ENCODE assay signal across 9 cellular contexts in the genomic region with DNA sequence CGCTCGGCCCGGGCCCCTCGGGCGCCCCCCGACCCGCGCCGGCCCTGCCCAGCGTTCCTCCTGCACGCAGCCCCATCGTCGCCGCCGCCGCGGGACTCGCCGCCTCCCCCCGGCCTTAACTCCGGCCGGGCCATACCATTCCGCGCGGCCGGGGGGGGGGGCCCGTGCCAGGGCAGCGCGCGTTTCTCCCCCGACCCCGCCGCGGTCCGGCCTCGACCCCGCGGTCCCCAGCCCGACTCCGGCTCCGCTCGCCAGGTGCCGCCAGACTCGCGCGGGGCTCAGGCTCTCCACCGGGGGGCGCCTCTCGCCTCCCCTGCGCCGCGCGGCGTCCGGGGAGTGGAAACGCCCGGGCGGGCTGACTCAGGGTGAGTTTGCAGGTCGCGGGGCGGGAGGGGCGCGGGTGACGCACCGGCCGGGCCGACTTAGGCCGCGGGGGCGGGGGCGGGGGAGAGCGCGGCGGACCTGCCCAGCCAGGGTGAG. TPM values are rescaled to one million over a fixed set of nuclear protein-coding genes. Genes with fewer than 3 reads are reported as not detected.
DNase-seq lines count a peak whose midpoint lies in the region; ATAC-seq, FAIRE-seq and TF ChIP-seq lines count a peak whose summit lies in the region.
"Had no signal": no experiment of that assay in that cellular context is flagged by ENCODE, and none has a peak within 500 bp of the region (broad histone marks: within the 10 kb centered on the region; RNA-seq: fewer than 3 reads in every experiment).

Gene SRXN1, minus strand, starts transcription at position 91 of the 480 bp plus-strand sequence. Its CDS starts 15 bp downstream, at position 76.

- H3K9ac ChIP-seq in duodenal mucosa (ENCODE audit: low read depth in 1 of 2, low read length in 2 of 2), result peak within 1 kb of the TSS; percentile 77 to 87

- no peaks in the 10 kb centered on the region for H3K9me3 Mint-ChIP-seq in activated CD4-positive, alpha-beta memory T cell treated with anti-CD3 and anti-CD28 coated beads for 36 hours

- H3K9me3 ChIP-seq in duodenal mucosa (ENCODE audit: control insufficient read depth in 1 of 2, low read length in 2 of 2) (no peaks in the 10 kb centered on the region), lower lobe of right lung (no peaks in the 10 kb centered on the region)

- peak; percentile 42 for FAIRE-seq in GM18507 (lab: Jason Lieb, UNC)
- FAIRE-seq: colon had no signal

- peak within 1 kb of the TSS; percentile 81 for H3K4me3 Mint-ChIP-seq in activated CD4-positive, alpha-beta memory T cell treated with anti-CD3 and anti-CD28 coated beads for 36 hours

- CTCF ChIA-PET in AG04449 (lab: Yijun Ruan, JAX), result interaction anchor here (1.0 to 4.0 kb wide), 2 partner anchors 8 to 14 kb away, joined by 3 to 32 read pairs; no protein-coding TSS in a partner anchor
- CTCF ChIA-PET in activated CD4-positive, alpha-beta memory T cell treated with anti-CD3 and anti-CD28 coated beads for 36 hours (lab: Charles Lee), result interaction anchor here (1.0 to 1.9 kb wide), 3 partner anchors 14 to 111 kb away, joined by 3 to 11 read pairs (median 11); no protein-coding TSS in a partner anchor

- intact Hi-C loops in activated CD4-positive, alpha-beta memory T cell treated with anti-CD3 and anti-CD28 coated beads for 36 hours (cut with micrococcal nuclease), result loop anchor here (2.0 to 5.0 kb wide), 2 partner anchors 14 to 111 kb away; partner anchors contain the start of gene CSNK2A1
- intact Hi-C loops in lower lobe of right lung (cut with DNase I), result no loop called here

- H3K4me3 ChIP-seq in AG04449 (ENCODE audit: low read depth, low read length) (peak within 1 kb of the TSS; percentile 93), duodenal mucosa (ENCODE audit: low read depth in 1 of 2, low read length in 2 of 2) (peak within 1 kb of the TSS; percentile 81 to 92), lower lobe of right lung (peak within 1 kb of the TSS; percentile 90)

- POLR2A ChIA-PET in AG04449 (lab: Yijun Ruan, JAX), result interaction anchor here (0.9 kb wide), 1 partner anchor 109 kb away, joined by 5 read pairs; the partner anchor contains the start of gene CSNK2A1
- POLR2A ChIA-PET in activated CD4-positive, alpha-beta memory T cell treated with anti-CD3 and anti-CD28 coated beads for 36 hours (lab: Charles Lee), result interaction anchor here (0.8 kb wide), 1 partner anchor 109 kb away, joined by 5 read pairs; the partner anchor contains the start of gene CSNK2A1

- TF ChIP-seq CTCF in AG04449 (IDR thresholded peaks at IDR 0.05; ENCODE audit: insufficient read depth, low read length, missing control alignments), result peak; percentile 74
- TF ChIP-seq CTCF in lower lobe of right lung (IDR thresholded peaks at IDR 0.05), result peak; percentile 49

- peak; percentile 73 for ATAC-seq in HG03025 (IDR thresholded peaks at IDR 0.05; ENCODE audit: low FRiP score, unreplicated experiment)
- peak; percentile 96 to 98 for ATAC-seq in lower lobe of right lung

- H3K27me3 ChIP-seq in duodenal mucosa (ENCODE audit: control insufficient read depth in 1 of 2, insufficient read depth in 2 of 2, low read length in 2 of 2), result peaks cover under 1 to 2% of the 10 kb centered on the region in 2 donors
- peaks cover 3% of the 10 kb centered on the region for H3K27me3 ChIP-seq in lower lobe of right lung (ENCODE audit: low read depth)

- peaks cover 13% of the 10 kb centered on the region for H3K36me3 Mint-ChIP-seq in activated CD4-positive, alpha-beta memory T cell treated with anti-CD3 and anti-CD28 coated beads for 36 hours

- DNase-seq in AG04449 (ENCODE audit: low read depth, low spot score) (peak; percentile 31), GM18507 (ENCODE audit: extremely low spot score, insufficient read length, low read depth) (peak; percentile 87), NCI-H510A (lab: John Stamatoyannopoulos, UW) (peak; percentile 93), lower lobe of right lung (peak; percentile 95)
- peak; percentile 90 for DNase-seq in activated CD4-positive, alpha-beta memory T cell treated with anti-CD3 and anti-CD28 coated beads for 36 hours
- peak; percentile 42 to 80 (median 56) for DNase-seq in stimulated activated CD4-positive, alpha-beta T cell treated with anti-CD3 and anti-CD28 coated beads, TNF-alpha, amount 100 ng/mL, for 1 hour (ENCODE audit: low read depth in 3 of 3, low spot score in 1 of 3)

- H3K4me1 Mint-ChIP-seq in activated CD4-positive, alpha-beta memory T cell treated with anti-CD3 and anti-CD28 coated beads for 36 hours (ENCODE audit: low read depth), result peaks cover 26% of the 10 kb centered on the region

- H3K27ac ChIP-seq in duodenal mucosa (ENCODE audit: low read depth, low read length), result no peak within 1 kb of the TSS
- H3K27ac ChIP-seq in lower lobe of right lung, result peak within 1 kb of the TSS; percentile 91

- H3K27me3 Mint-ChIP-seq in activated CD4-positive, alpha-beta memory T cell treated with anti-CD3 and anti-CD28 coated beads for 36 hours, result peaks cover 3% of the 10 kb centered on the region

- peak within 1 kb of the TSS; percentile 70 for H3K27ac Mint-ChIP-seq in activated CD4-positive, alpha-beta memory T cell treated with anti-CD3 and anti-CD28 coated beads for 36 hours

- peaks cover 14 to 19% of the 10 kb centered on the region in 2 donors for H3K4me1 ChIP-seq in duodenal mucosa (ENCODE audit: control insufficient read depth in 1 of 2, insufficient read depth in 2 of 2, low read length in 2 of 2)
- H3K4me1 ChIP-seq in lower lobe of right lung, result peaks cover 34% of the 10 kb centered on the region

- H3K36me3 ChIP-seq in duodenal mucosa (ENCODE audit: control insufficient read depth in 1 of 2, insufficient read depth in 2 of 2, low read length in 2 of 2) (peaks cover 2 to 26% of the 10 kb centered on the region in 2 donors), lower lobe of right lung (peaks cover 19% of the 10 kb centered on the region)

RNA-seq across cellular contexts. Expression of gene SRXN1, which starts in this region (rescaled TPM):
- total RNA-seq in activated CD4-positive, alpha-beta memory T cell treated with anti-CD3 and anti-CD28 coated beads for 36 hours, result 10 to 100 TPM; 13.3 to 14.1 TPM
- 32.0 TPM for total RNA-seq in lower lobe of right lung

Comparison
In these comparisons a context has a peak if more than half of its experiments do, and no peak if none do; other contexts are left out.
1. DNase-seq: peak in every context shown above with its lines; median percentile 95 in lower lobe of right lung; 93 in NCI-H510A; 90 in activated CD4-positive, alpha-beta memory T cell treated with anti-CD3 and anti-CD28 coated beads for 36 hours; 87 in GM18507; 56 in stimulated activated CD4-positive, alpha-beta T cell treated with anti-CD3 and anti-CD28 coated beads, TNF-alpha, amount 100 ng/mL, for 1 hour; 31 in AG04449.